Comparison of ENCODE assay signal across 1 cellular context in genomic region chrX:16882188-16882587, GRCh38.
TF ChIP-seq lines count a peak whose summit lies in the region.

No MANE protein-coding gene starts in this region.

TF ChIP-seq in GM23338, 12 proteins besides CTCF, POLR2A, EP300 and RAD21 (continued from another document):
- no peak for TF ChIP-seq POLR2AphosphoS5 (IDR thresholded peaks at IDR 0.05; ENCODE audit: low read depth)
